1 cellular context compared by ENCODE assay signal in the genomic region with DNA sequence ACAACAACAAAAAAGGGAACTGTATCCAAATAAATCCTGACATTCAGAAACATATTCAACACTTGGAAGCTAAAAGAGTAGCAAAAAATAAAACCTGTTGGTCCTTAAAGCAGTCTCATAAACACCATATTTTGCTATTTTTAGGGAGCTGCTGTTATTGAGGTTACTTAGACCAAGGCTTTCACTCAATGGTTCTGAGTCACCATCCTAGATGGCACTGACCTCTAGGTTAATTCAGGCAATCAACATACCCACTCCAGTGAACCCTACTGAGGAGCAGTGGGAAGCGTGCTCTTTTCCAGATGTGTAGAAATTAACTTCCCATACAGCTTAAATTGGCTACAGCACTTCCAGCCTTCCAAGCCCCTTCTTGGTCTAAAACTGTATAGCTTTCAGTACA.
TF ChIP-seq lines count a peak whose summit lies in the region.

No MANE protein-coding gene starts in this region.

TF ChIP-seq in GM12878, 131 proteins besides CTCF, POLR2A, EP300 and RAD21 (continued from another document):
- TF ChIP-seq, protein P1, sequence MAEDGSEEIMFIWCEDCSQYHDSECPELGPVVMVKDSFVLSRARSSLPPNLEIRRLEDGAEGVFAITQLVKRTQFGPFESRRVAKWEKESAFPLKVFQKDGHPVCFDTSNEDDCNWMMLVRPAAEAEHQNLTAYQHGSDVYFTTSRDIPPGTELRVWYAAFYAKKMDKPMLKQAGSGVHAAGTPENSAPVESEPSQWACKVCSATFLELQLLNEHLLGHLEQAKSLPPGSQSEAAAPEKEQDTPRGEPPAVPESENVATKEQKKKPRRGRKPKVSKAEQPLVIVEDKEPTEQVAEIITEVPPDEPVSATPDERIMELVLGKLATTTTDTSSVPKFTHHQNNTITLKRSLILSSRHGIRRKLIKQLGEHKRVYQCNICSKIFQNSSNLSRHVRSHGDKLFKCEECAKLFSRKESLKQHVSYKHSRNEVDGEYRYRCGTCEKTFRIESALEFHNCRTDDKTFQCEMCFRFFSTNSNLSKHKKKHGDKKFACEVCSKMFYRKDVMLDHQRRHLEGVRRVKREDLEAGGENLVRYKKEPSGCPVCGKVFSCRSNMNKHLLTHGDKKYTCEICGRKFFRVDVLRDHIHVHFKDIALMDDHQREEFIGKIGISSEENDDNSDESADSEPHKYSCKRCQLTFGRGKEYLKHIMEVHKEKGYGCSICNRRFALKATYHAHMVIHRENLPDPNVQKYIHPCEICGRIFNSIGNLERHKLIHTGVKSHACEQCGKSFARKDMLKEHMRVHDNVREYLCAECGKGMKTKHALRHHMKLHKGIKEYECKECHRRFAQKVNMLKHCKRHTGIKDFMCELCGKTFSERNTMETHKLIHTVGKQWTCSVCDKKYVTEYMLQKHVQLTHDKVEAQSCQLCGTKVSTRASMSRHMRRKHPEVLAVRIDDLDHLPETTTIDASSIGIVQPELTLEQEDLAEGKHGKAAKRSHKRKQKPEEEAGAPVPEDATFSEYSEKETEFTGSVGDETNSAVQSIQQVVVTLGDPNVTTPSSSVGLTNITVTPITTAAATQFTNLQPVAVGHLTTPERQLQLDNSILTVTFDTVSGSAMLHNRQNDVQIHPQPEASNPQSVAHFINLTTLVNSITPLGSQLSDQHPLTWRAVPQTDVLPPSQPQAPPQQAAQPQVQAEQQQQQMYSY (CRISPR knock-in tag; IDR thresholded peaks at IDR 0.05) = no peak
- TF ChIP-seq IKZF1 (conservative IDR thresholded peaks at IDR 0.05) (0 out of 2 replicates have a peak, but pooled peaks have one; percentile 22), PML (IDR thresholded peaks at IDR 0.05; ENCODE audit: low read length) (no peak), TARDBP (IDR thresholded peaks at IDR 0.05; ENCODE audit: borderline replicate concordance) (no peak)
- TF ChIP-seq, protein P2, sequence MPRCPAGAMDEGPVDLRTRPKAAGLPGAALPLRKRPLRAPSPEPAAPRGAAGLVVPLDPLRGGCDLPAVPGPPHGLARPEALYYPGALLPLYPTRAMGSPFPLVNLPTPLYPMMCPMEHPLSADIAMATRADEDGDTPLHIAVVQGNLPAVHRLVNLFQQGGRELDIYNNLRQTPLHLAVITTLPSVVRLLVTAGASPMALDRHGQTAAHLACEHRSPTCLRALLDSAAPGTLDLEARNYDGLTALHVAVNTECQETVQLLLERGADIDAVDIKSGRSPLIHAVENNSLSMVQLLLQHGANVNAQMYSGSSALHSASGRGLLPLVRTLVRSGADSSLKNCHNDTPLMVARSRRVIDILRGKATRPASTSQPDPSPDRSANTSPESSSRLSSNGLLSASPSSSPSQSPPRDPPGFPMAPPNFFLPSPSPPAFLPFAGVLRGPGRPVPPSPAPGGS (IDR thresholded peaks at IDR 0.05; ENCODE audit: borderline replicate concordance, insufficient read depth, low read depth, low read length, poor library complexity, severe bottlenecking) = no peak
